14 cellular contexts compared by ENCODE assay signal in the genomic region with DNA sequence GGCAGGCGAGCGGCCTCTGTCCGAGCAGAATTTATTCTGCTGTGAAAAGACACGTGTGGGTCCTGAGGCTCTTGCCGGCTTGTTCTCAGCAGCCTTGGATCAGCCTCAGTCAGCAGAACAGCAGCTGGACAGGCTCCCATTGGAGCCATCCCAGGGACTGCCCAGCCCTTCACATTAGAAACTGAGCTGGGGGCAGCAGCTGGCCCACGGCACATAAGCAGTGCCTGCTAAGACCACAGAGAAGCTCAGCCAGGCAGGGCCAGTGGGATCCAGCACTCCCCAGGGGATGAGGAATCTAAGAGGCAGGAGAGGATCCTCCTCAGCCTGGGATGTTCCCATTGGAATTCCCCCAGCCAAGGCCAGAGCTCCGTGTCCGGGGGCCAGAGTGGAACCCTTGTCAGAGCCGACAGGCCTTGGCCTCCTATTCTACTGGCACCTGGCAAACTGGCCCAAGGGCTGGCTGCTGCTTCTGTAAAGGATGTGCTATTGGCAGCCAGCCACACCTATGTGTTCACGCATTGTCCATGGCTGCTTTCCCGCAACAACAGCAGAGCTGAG. TPM values are rescaled to one million over a fixed set of nuclear protein-coding genes. Genes with fewer than 3 reads are reported as not detected.
A peak's percentile ranks its signal among the peaks of the same experiment; 100 is the strongest.
DNase-seq lines count a peak whose midpoint lies in the region; ATAC-seq and TF ChIP-seq lines count a peak whose summit lies in the region.
"Had no signal": no experiment of that assay in that cellular context is flagged by ENCODE, and none has a peak within 500 bp of the region (broad histone marks: within the 10 kb centered on the region; RNA-seq: fewer than 3 reads in every experiment).

No MANE protein-coding gene starts in this region.

- TF ChIP-seq EP300 in sigmoid colon (IDR thresholded peaks at IDR 0.05): no peak

- intact Hi-C loops in sigmoid colon (cut with DNase I): no loop called here

- no peaks in the 10 kb centered on the region for H3K9me3 ChIP-seq in RWPE2 (ENCODE audit: severe bottlenecking)
- no peaks in the 10 kb centered on the region for H3K9me3 ChIP-seq in sigmoid colon

- DNase-seq in DMS 273 (lab: John Stamatoyannopoulos, UW; ENCODE audit: unreplicated experiment) (peak; percentile 50), DMS 273 treated with DMSO at 0.1 percent for 48 hours (lab: John Stamatoyannopoulos, UW) (no peak), RWPE2 (ENCODE audit: low spot score) (no peak), fibroblast of the aortic adventitia (ENCODE audit: low read depth) (peak; percentile 40), sigmoid colon (peak; percentile 78)
- DNase-seq in activated T-cell treated with anti-CD3 and anti-CD28 coated beads, Interleukin-2, amount 50 U/mL, for 24 hours: no peak
- DNase-seq in activated CD4-positive, alpha-beta T cell treated with anti-CD3 and anti-CD28 coated beads, Interleukin-2, amount 50 U/mL, for 4 hours: no peak
- DNase-seq: HCEC 1CT, kidney glomerular epithelial cell had no signal

- H3K27me3 Mint-ChIP-seq in activated T-cell treated with anti-CD3 and anti-CD28 coated beads, Interleukin-2, amount 50 U/mL, for 24 hours: no peaks in the 10 kb centered on the region

- no peak overlapping the region for H3K4me3 ChIP-seq in RWPE2 (ENCODE audit: severe bottlenecking)
- H3K4me3 ChIP-seq in fibroblast of the aortic adventitia (ENCODE audit: low read depth, low read length): no peak overlapping the region
- no peak overlapping the region for H3K4me3 ChIP-seq in sigmoid colon

- no peak overlapping the region for H3K4me3 Mint-ChIP-seq in activated T-cell treated with anti-CD3 and anti-CD28 coated beads, Interleukin-2, amount 50 U/mL, for 24 hours

- H3K27me3 ChIP-seq in RWPE2 (ENCODE audit: insufficient read depth, poor library complexity, severe bottlenecking) (no peaks in the 10 kb centered on the region), sigmoid colon (no peaks in the 10 kb centered on the region)

- peaks cover 8% of the 10 kb centered on the region for H3K4me1 ChIP-seq in RWPE2 (ENCODE audit: insufficient read depth, poor library complexity, severe bottlenecking)
- H3K4me1 ChIP-seq in sigmoid colon: peaks cover 0 to 16% (median 10%) of the 10 kb centered on the region in 4 donors
- H3K4me1 ChIP-seq: parathyroid adenoma had no signal

- TF ChIP-seq CTCF in RWPE2 (IDR thresholded peaks at IDR 0.05; ENCODE audit: poor library complexity, severe bottlenecking) (no peak), fibroblast of the aortic adventitia (IDR thresholded peaks at IDR 0.05; ENCODE audit: insufficient read depth, low read length) (no peak), sigmoid colon (IDR thresholded peaks at IDR 0.05) (no peak)

- H3K4me1 Mint-ChIP-seq in activated T-cell treated with anti-CD3 and anti-CD28 coated beads, Interleukin-2, amount 50 U/mL, for 24 hours (ENCODE audit: low read depth): peaks cover 17% of the 10 kb centered on the region

- H3K36me3 ChIP-seq in RWPE2 (ENCODE audit: low read depth) (no peaks in the 10 kb centered on the region), sigmoid colon (no peaks in the 10 kb centered on the region)

- no peaks in the 10 kb centered on the region for H3K36me3 Mint-ChIP-seq in activated T-cell treated with anti-CD3 and anti-CD28 coated beads, Interleukin-2, amount 50 U/mL, for 24 hours (ENCODE audit: low read depth)
- H3K36me3 Mint-ChIP-seq: activated naive CD4-positive, alpha-beta T cell treated with anti-CD3 and anti-CD28 coated beads, Interleukin-2, amount 50 U/mL, for 72 hours had no signal

- 76 to 82% methylated on average over 11 of the region's 11 CpGs for WGBS in sigmoid colon, 2 donors

- H3K27ac ChIP-seq in RWPE2 (ENCODE audit: poor library complexity, severe bottlenecking) (no peak overlapping the region), sigmoid colon (no peak overlapping the region)
- H3K27ac ChIP-seq: 22Rv1, epithelial cell of prostate, parathyroid adenoma had no signal

- peak; percentile 22; the same call in 1 of the 3 replicates for ATAC-seq in RWPE2 (ENCODE audit: low read depth)
- ATAC-seq in GM19035 (IDR thresholded peaks at IDR 0.05; ENCODE audit: unreplicated experiment): no peak
- ATAC-seq: activated naive CD4-positive, alpha-beta T cell treated with anti-CD3 and anti-CD28 coated beads, Interleukin-2, amount 50 U/mL, for 72 hours had no signal

- TF ChIP-seq POLR2A in sigmoid colon (IDR thresholded peaks at IDR 0.05): no peak

- no peaks in the 10 kb centered on the region for H3K9me3 Mint-ChIP-seq in activated T-cell treated with anti-CD3 and anti-CD28 coated beads, Interleukin-2, amount 50 U/mL, for 24 hours
- H3K9me3 Mint-ChIP-seq: activated naive CD4-positive, alpha-beta T cell treated with anti-CD3 and anti-CD28 coated beads, Interleukin-2, amount 50 U/mL, for 72 hours had no signal

- no peak overlapping the region for H3K27ac Mint-ChIP-seq in activated T-cell treated with anti-CD3 and anti-CD28 coated beads, Interleukin-2, amount 50 U/mL, for 24 hours
- H3K27ac Mint-ChIP-seq: activated naive CD4-positive, alpha-beta T cell treated with anti-CD3 and anti-CD28 coated beads, Interleukin-2, amount 50 U/mL, for 72 hours had no signal

RNA-seq across cellular contexts. Expression of a gene that starts 18.2 kb away (rescaled TPM):
- total RNA-seq in fibroblast of the aortic adventitia (ENCODE audit: low replicate concordance): 0.09 TPM in 1 of 2 replicates, not detected in the other
- total RNA-seq in sigmoid colon: under 1 TPM in 2 of 4 donors, not detected in 2; 0.36 to 0.83 TPM
- 1 to 10 TPM in 2 of 3 donors, under 1 TPM in 1; 0.60 to 4.3 (median 1.4) TPM for polyA plus RNA-seq in sigmoid colon

Comparison
In these comparisons a context has a peak if more than half of its experiments do, and no peak if none do; other contexts are left out.
1. DNase-seq: peak in DMS 273 (single experiment), fibroblast of the aortic adventitia (single experiment) and sigmoid colon (single experiment); none in DMS 273 treated with DMSO at 0.1 percent for 48 hours (single experiment), RWPE2 (single experiment), activated T-cell treated with anti-CD3 and anti-CD28 coated beads, Interleukin-2, amount 50 U/mL, for 24 hours (single experiment) and activated CD4-positive, alpha-beta T cell treated with anti-CD3 and anti-CD28 coated beads, Interleukin-2, amount 50 U/mL, for 4 hours (0 of 2).